Comparison of ENCODE assay signal across 1 cellular context in the genomic region with DNA sequence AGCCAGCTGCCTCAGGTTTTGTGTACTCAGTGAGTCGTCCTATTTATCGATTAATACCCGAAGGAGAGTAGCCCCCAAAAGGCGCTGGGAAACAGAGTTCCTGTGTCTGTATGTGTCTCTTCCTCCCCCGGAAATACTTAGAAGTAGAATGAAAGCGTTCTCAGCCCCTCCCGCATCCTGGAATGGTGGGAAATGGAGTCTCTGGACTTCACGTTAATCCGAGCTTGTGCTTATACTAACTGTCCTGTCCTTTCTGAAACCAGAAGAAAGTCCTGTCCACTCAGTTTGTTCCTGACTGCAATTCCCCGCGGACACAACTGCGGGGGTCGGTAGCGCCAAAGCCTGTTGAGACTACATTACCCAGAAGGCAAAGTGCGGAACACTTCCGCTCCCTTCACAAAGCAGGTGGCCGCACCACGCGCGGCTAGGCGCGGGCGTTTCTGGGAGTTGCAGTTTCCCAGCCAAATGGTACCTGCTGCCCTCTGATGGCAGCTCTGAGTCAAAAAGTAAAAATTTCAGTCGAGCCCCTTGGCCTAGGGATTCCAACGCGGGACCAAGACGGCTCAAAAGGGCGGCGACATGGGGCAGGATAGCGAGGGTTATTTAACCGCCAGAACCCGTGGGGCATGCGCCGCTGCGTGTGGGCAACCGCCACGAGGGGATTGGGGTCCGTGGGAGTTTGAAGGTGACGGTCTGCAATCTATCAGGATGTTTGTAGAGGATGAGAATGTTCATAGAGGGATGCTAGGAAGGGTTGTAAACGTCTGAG.
A peak's percentile ranks its signal among the peaks of the same experiment; 100 is the strongest.
TF ChIP-seq lines count a peak whose summit lies in the region.

No MANE protein-coding gene starts in this region.

TF ChIP-seq in HepG2, 621 proteins besides CTCF, POLR2A, EP300 and RAD21 (continued from another document and continues in another):
- TF ChIP-seq, protein P1, sequence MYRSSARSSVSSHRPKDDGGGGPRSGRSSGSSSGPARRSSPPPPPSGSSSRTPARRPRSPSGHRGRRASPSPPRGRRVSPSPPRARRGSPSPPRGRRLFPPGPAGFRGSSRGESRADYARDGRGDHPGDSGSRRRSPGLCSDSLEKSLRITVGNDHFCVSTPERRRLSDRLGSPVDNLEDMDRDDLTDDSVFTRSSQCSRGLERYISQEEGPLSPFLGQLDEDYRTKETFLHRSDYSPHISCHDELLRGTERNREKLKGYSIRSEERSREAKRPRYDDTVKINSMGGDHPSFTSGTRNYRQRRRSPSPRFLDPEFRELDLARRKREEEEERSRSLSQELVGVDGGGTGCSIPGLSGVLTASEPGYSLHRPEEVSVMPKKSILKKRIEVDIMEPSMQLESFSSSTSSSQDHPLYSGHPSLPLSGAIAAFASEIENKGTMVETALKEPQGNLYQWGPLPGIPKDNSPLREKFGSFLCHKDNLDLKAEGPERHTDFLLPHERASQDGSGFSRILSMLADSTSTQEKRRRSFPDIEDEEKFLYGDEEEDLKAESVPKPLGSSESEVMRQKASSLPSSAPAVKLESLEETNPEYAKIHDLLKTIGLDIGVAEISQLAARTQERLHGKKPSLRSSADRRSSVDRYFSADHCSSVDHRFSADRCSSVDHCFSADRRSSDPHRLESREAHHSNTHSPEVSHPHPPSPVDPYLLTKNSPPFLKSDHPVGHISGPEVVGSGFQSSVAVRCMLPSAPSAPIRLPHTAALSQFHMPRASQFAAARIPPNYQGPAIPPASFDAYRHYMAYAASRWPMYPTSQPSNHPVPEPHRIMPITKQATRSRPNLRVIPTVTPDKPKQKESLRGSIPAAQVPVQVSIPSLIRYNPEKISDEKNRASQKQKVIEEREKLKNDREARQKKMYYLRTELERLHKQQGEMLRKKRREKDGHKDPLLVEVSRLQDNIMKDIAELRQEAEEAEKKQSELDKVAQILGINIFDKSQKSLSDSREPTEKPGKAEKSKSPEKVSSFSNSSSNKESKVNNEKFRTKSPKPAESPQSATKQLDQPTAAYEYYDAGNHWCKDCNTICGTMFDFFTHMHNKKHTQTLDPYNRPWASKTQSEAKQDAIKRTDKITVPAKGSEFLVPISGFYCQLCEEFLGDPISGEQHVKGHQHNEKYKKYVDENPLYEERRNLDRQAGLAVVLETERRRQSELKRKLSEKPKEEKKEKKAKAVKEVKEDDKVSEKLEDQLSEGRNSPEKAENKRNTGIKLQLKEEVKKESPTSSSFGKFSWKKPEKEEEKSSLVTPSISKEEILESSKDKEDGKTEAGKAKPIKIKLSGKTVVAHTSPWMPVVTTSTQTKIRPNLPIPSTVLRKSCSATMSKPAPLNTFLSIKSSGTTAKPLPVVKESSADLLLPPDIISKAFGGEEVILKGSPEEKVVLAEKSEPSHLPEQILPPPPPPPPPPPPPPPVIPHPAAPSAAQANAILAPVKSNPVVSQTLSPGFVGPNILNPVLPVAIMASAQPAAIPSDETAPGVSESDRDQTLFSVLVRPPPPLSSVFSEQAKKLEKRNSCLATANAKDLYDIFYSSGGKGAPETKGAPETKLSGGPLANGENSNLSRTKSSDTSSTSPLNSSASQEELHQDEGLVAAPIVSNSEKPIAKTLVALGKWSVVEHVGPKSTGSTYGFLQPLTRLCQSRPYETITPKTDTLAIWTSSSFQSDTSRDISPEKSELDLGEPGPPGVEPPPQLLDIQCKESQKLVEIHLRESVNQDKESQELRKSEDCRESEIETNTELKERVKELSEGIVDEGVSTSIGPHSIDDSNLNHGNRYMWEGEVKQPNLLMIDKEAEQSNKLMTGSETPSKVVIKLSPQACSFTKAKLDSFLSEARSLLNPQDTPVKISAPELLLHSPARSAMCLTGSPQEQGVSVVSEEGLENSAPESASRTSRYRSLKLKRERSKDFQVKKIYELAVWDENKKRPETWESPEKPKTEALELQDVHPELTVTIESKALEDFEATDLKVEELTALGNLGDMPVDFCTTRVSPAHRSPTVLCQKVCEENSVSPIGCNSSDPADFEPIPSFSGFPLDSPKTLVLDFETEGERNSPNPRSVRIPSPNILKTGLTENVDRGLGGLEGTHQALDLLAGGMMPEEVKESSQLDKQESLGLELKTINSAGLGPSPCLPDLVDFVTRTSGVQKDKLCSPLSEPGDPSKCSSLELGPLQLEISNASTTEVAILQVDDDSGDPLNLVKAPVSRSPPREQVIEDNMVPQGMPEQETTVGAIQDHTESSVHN (CRISPR knock-in tag; IDR thresholded peaks at IDR 0.05): no peak
- TF ChIP-seq ZNF552 (CRISPR knock-in tag; IDR thresholded peaks at IDR 0.05; ENCODE audit: borderline replicate concordance) (0 out of 2 replicates have a peak, but pooled peaks have one; percentile 55), CENPBD1 (CRISPR knock-in tag; IDR thresholded peaks at IDR 0.05; ENCODE audit: borderline replicate concordance, low read depth) (no peak), ZNF558 (CRISPR knock-in tag; IDR thresholded peaks at IDR 0.05; ENCODE audit: borderline replicate concordance) (no peak), DNMT3B (CRISPR knock-in tag; conservative IDR thresholded peaks at IDR 0.05) (no peak), KMT2B (CRISPR knock-in tag; IDR thresholded peaks at IDR 0.05) (no peak), TFAP4 (IDR thresholded peaks at IDR 0.05; ENCODE audit: borderline replicate concordance, low read depth) (peak; percentile 67; the same call in 1 of the 2 replicates), ZSCAN9 (CRISPR knock-in tag; IDR thresholded peaks at IDR 0.05; ENCODE audit: borderline replicate concordance) (no peak), SYNCRIP (IDR thresholded peaks at IDR 0.05; ENCODE audit: insufficient read depth, low read depth, low read length) (no peak), ZNF367 (CRISPR knock-in tag; IDR thresholded peaks at IDR 0.05; ENCODE audit: borderline replicate concordance) (no peak), ZBTB40 (IDR thresholded peaks at IDR 0.05) (no peak), ZBTB40 (CRISPR knock-in tag; IDR thresholded peaks at IDR 0.05) (peak; percentile 48; the same call in 1 of the 2 replicates), FOSL2 (CRISPR knock-in tag; IDR thresholded peaks at IDR 0.05) (peak; percentile 30), ZNF326 (CRISPR knock-in tag; IDR thresholded peaks at IDR 0.05; ENCODE audit: borderline replicate concordance) (no peak; the same call in 1 of the 2 replicates), ATF2 (CRISPR knock-in tag; IDR thresholded peaks at IDR 0.05) (peak; percentile 66; the same call in 1 of the 2 replicates), ZNF678 (CRISPR knock-in tag; IDR thresholded peaks at IDR 0.05) (no peak), NR2C2 (CRISPR knock-in tag; IDR thresholded peaks at IDR 0.05; ENCODE audit: borderline replicate concordance) (peak; percentile 98), U2AF2 (IDR thresholded peaks at IDR 0.05; ENCODE audit: low read depth, low read length) (no peak), NCOR1 (IDR thresholded peaks at IDR 0.05; ENCODE audit: borderline replicate concordance, low read length) (no peak), RFX1 (IDR thresholded peaks at IDR 0.05) (no peak), CENPX (CRISPR knock-in tag; IDR thresholded peaks at IDR 0.05) (no peak), HMGXB4 (CRISPR knock-in tag; IDR thresholded peaks at IDR 0.05; ENCODE audit: borderline replicate concordance in 1 of 2, low read depth in 1 of 2) (peak in 1 of 2 experiments; percentile 34; a peak in 2 of 4 replicates), SATB2 (CRISPR knock-in tag; IDR thresholded peaks at IDR 0.05) (no peak), GTF3A (CRISPR knock-in tag; conservative IDR thresholded peaks at IDR 0.05) (no peak)
- TF ChIP-seq, protein P2, sequence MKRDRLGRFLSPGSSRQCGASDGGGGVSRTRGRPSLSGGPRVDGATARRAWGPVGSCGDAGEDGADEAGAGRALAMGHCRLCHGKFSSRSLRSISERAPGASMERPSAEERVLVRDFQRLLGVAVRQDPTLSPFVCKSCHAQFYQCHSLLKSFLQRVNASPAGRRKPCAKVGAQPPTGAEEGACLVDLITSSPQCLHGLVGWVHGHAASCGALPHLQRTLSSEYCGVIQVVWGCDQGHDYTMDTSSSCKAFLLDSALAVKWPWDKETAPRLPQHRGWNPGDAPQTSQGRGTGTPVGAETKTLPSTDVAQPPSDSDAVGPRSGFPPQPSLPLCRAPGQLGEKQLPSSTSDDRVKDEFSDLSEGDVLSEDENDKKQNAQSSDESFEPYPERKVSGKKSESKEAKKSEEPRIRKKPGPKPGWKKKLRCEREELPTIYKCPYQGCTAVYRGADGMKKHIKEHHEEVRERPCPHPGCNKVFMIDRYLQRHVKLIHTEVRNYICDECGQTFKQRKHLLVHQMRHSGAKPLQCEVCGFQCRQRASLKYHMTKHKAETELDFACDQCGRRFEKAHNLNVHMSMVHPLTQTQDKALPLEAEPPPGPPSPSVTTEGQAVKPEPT (CRISPR knock-in tag; IDR thresholded peaks at IDR 0.05; ENCODE audit: low read depth): no peak; the same call in 1 of the 2 replicates
